In genomic region chr13:79874396-79875360, GRCh38 we compare ENCODE assay signal across 17 cellular contexts.
DNase-seq lines count a peak whose midpoint lies in the region; FAIRE-seq and TF ChIP-seq lines count a peak whose summit lies in the region.
"Had no signal": no experiment of that assay in that cellular context is flagged by ENCODE, and none has a peak within 500 bp of the region (broad histone marks: within the 10 kb centered on the region; RNA-seq: fewer than 3 reads in every experiment).

No MANE protein-coding gene starts in this region.

- H2AFZ ChIP-seq in mammary epithelial cell (ENCODE audit: low read depth, low read length) = no peak overlapping the region

- FAIRE-seq in GM12891 (lab: Jason Lieb, UNC) = no peak

- H3K27me3 ChIP-seq in mammary epithelial cell (ENCODE audit: insufficient read depth, low read length) = no peaks in the 10 kb centered on the region
- H3K27me3 ChIP-seq: BLaER1, colonic mucosa, esophagus muscularis mucosa had no signal

- H3K79me2 ChIP-seq in mammary epithelial cell (ENCODE audit: insufficient read depth, low read length) = no peaks in the 10 kb centered on the region

- BruUV-seq in mammary epithelial cell (replicated peaks; lab: Mats Ljungman, UMichigan) = no TSS peak

- no peak overlapping the region for H3K9ac ChIP-seq in mammary epithelial cell (ENCODE audit: insufficient read depth, low read length)
- H3K9ac ChIP-seq: BLaER1 had no signal

- in situ Hi-C loops in mammary epithelial cell (cut with MboI; ENCODE audit: low sequenced_read_pairs in 2 of 2) = no loop called here

- 92% methylated on average over 5 of the region's 5 CpGs for WGBS in mammary epithelial cell (ENCODE audit: low coverage, missing lambda C conversion rate)

- dilution Hi-C loops in mammary epithelial cell (cut with HindIII; ENCODE audit: low sequenced_read_pairs) = no loop called here

- CTCF ChIA-PET in mammary epithelial cell (lab: Charles Lee; ENCODE audit: low non-redundant PET) = no interaction called here

- DNase-seq in GM03348 (ENCODE audit: low spot score) (peak; percentile 24), NCI-H1694 (lab: John Stamatoyannopoulos, UW) (peak; percentile 71), mammary epithelial cell (peak; percentile 68), myocyte (ENCODE audit: low read depth) (peak; percentile 17), MV-4-11 (lab: John Stamatoyannopoulos, UW) (no peak), GM12891 (ENCODE audit: insufficient read length, low spot score) (no peak), D341Med (ENCODE audit: low spot score) (no peak), cortex of kidney (lab: John Stamatoyannopoulos, UW) (no peak)
- DNase-seq: activated CD4-positive, alpha-beta T cell treated with anti-CD3 and anti-CD28 coated beads, Interleukin-2, amount 50 U/mL, for 1 hour; activated T-cell treated with anti-CD3 and anti-CD28 coated beads, Interleukin-2, amount 50 U/mL, for 48 hours; colonic mucosa; DMS79; left ventricle myocardium inferior; MM.1S; stimulated activated naive CD8-positive, alpha-beta T cell treated with anti-CD3 and anti-CD28 coated beads, Interleukin-15, amount 100 ng/mL, for 72 hours had no signal

- H3K9me3 ChIP-seq in mammary epithelial cell (replicated peaks; ENCODE audit: insufficient read depth, low read length) = no peaks in the 10 kb centered on the region
- H3K9me3 ChIP-seq: BLaER1, colonic mucosa had no signal

- H3K27ac ChIP-seq in mammary epithelial cell (ENCODE audit: insufficient read depth, low read depth, low read length) = no peak overlapping the region
- H3K27ac ChIP-seq: BLaER1, colonic mucosa, esophagus muscularis mucosa, left ventricle myocardium inferior had no signal

- no peak overlapping the region for H3K4me2 ChIP-seq in mammary epithelial cell (ENCODE audit: insufficient read depth, low read depth, low read length)
- H3K4me2 ChIP-seq: BLaER1 had no signal

- H4K20me1 ChIP-seq in mammary epithelial cell (ENCODE audit: insufficient read depth, low read length) = no peaks in the 10 kb centered on the region
- H4K20me1 ChIP-seq: BLaER1 had no signal

- no peak for TF ChIP-seq CTCF in mammary epithelial cell (conservative IDR thresholded peaks at IDR 0.05 in 1 of 2, IDR thresholded peaks at IDR 0.05 in 1 of 2; ENCODE audit: extremely low read depth in 1 of 2, insufficient read depth in 1 of 2, low read depth in 1 of 2, low read length in 2 of 2)

- no peaks in the 10 kb centered on the region for H3K4me1 ChIP-seq in mammary epithelial cell (ENCODE audit: insufficient read depth, low read length)
- H3K4me1 ChIP-seq: BLaER1, colonic mucosa, esophagus muscularis mucosa had no signal

- TF ChIP-seq POLR2A in GM12891 (IDR thresholded peaks at IDR 0.05; ENCODE audit: low read depth, low read length) = no peak

- intact Hi-C loops in mammary epithelial cell (cut with micrococcal nuclease) = no loop called here

- H3K36me3 ChIP-seq in mammary epithelial cell (ENCODE audit: insufficient read depth, low read length) = no peaks in the 10 kb centered on the region
- H3K36me3 ChIP-seq: BLaER1, colonic mucosa, esophagus muscularis mucosa, left ventricle myocardium inferior had no signal

- H3K4me3 ChIP-seq in mammary epithelial cell (replicated peaks in 1 of 3; ENCODE audit: insufficient read depth in 1 of 3, low read depth in 2 of 3, low read length in 3 of 3) = no peak overlapping the region
- H3K4me3 ChIP-seq: BLaER1, colonic mucosa, esophagus muscularis mucosa, left ventricle myocardium inferior had no signal

TF ChIP-seq in GM12891, 5 proteins besides CTCF, POLR2A, EP300 and RAD21:
- TF ChIP-seq POLR2AphosphoS5 (IDR thresholded peaks at IDR 0.05; ENCODE audit: low read depth, low read length) (no peak), TAF1 (IDR thresholded peaks at IDR 0.05; ENCODE audit: low read depth, low read length) (no peak), PAX5 (IDR thresholded peaks at IDR 0.05; ENCODE audit: insufficient read depth, low read length, severe bottlenecking) (no peak), SPI1 (IDR thresholded peaks at IDR 0.05; ENCODE audit: low read depth, low read length) (no peak), POU2F2 (IDR thresholded peaks at IDR 0.05; ENCODE audit: low read depth, low read length) (no peak)
TF ChIP-seq in GM12891: peak in this region for 0.

Comparison
In these comparisons a context has a peak if more than half of its experiments do, and no peak if none do; other contexts are left out.
1. DNase-seq: peak in GM03348 (single experiment), NCI-H1694 (single experiment), mammary epithelial cell (single experiment) and myocyte (single experiment); none in MV-4-11 (single experiment), GM12891 (single experiment), D341Med (single experiment) and cortex of kidney (single experiment).